Comparison of ENCODE assay signal across 8 cellular contexts in the genomic region with DNA sequence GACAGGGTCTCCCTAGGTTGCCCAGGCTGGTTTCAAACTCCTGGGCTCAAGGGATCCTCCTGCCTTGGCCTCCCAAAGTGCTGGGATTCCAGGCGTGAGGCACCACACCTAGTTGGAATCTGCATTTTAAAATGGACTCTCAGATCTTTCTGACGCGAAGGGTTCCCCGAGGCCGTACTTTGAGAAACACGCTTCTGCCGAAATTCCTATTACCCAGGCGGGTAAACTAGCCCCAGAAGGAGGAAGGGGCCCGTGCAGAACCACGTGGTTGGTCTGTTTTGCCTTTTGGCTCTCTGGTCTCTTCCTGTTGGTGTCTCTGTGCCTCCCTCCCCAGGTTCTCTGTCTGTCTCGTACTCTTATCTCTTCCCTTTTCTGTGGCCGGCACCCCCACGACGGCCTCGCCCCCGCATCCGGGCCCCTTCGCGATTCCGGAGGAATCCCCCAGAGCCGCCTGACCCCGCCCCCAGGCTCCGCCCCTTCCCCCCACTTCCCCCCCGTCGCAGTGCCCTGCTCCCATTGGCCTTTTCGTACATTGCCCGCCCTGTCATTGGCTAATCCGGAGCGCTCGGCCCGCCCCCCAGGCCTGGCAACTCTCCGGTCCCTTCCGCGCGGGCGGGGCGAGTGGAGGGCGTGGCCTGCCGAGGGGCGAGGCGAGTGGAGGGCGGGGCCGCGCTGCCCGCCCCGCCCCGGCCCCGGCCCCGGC. TPM values are rescaled to one million over a fixed set of nuclear protein-coding genes. Genes with fewer than 3 reads are reported as not detected.
DNase-seq lines count a peak whose midpoint lies in the region; ATAC-seq and TF ChIP-seq lines count a peak whose summit lies in the region.

Gene TNFAIP8L1, plus strand, starts transcription at position 689 of the 703 bp plus-strand sequence. CDS start 12,354 bp downstream, outside the sequence.

- no peaks in the 10 kb centered on the region for H4K20me1 ChIP-seq in GM23338 (replicated peaks; ENCODE audit: insufficient read depth)
- no peaks in the 10 kb centered on the region for H4K20me1 ChIP-seq in fibroblast of lung (ENCODE audit: control insufficient read depth, extremely low read depth, insufficient read depth, low read length)

- no peaks in the 10 kb centered on the region for H3K9me3 ChIP-seq in fibroblast of lung (ENCODE audit: control insufficient read depth, insufficient read depth, low read depth, low read length)

- no peak for TF ChIP-seq CTCF in GM23338 (conservative IDR thresholded peaks at IDR 0.05; ENCODE audit: low read depth in 2 of 2)
- TF ChIP-seq CTCF in fibroblast of lung (conservative IDR thresholded peaks at IDR 0.05 in 1 of 2, IDR thresholded peaks at IDR 0.05 in 1 of 2; ENCODE audit: low read depth in 1 of 2, low read length in 2 of 2), result no peak

- H3K27me3 Mint-ChIP-seq in GM23338 (ENCODE audit: insufficient read depth, low read depth, poor library complexity), result peaks cover 21% of the 10 kb centered on the region
- H3K27me3 Mint-ChIP-seq in naive thymus-derived CD8-positive, alpha-beta T cell, result no peaks in the 10 kb centered on the region
- no peaks in the 10 kb centered on the region for H3K27me3 Mint-ChIP-seq in stimulated activated memory B cell treated with anti-CD40 and anti-IgM and Interleukin-4, amounts not matched to agents 10 μg/mL and 1 μg/mL and 100 μg/mL, for 72 hours

- H3K9me2 ChIP-seq in GM23338 (ENCODE audit: insufficient read depth), result no peaks in the 10 kb centered on the region

- H3K4me3 Mint-ChIP-seq in GM23338, result peak within 1 kb of the TSS; percentile 80
- peak within 1 kb of the TSS; percentile 95 to 99 (median 98) for H3K4me3 Mint-ChIP-seq in naive thymus-derived CD8-positive, alpha-beta T cell
- peak within 1 kb of the TSS; percentile 99 for H3K4me3 Mint-ChIP-seq in stimulated activated memory B cell treated with anti-CD40 and anti-IgM and Interleukin-4, amounts not matched to agents 10 μg/mL and 1 μg/mL and 100 μg/mL, for 72 hours

- H3K79me2 ChIP-seq in GM23338 (replicated peaks; ENCODE audit: insufficient read depth) (no peaks in the 10 kb centered on the region), fibroblast of lung (ENCODE audit: control insufficient read depth, insufficient read depth, low read length) (peaks cover 3% of the 10 kb centered on the region)

- H3K4me3 ChIP-seq in GM23338, result peak within 1 kb of the TSS; percentile 75
- peak within 1 kb of the TSS; percentile 80 to 90 (median 82) for H3K4me3 ChIP-seq in fibroblast of lung (replicated peaks in 1 of 4; ENCODE audit: control extremely low read depth in 1 of 4, insufficient read depth in 1 of 4, low read depth in 3 of 4, low read length in 4 of 4)

- H3K36me3 Mint-ChIP-seq in GM23338 (ENCODE audit: low read depth), result no peaks in the 10 kb centered on the region
- H3K36me3 Mint-ChIP-seq in naive thymus-derived CD8-positive, alpha-beta T cell, result peaks cover 0 to 2% (median 0%) of the 10 kb centered on the region in 3 donors
- H3K36me3 Mint-ChIP-seq in stimulated activated memory B cell treated with anti-CD40 and anti-IgM and Interleukin-4, amounts not matched to agents 10 μg/mL and 1 μg/mL and 100 μg/mL, for 72 hours, result peaks cover 6% of the 10 kb centered on the region

- POLR2A ChIA-PET in naive thymus-derived CD8-positive, alpha-beta T cell (lab: Charles Lee), result interaction anchor here (1.3 kb wide), 1 partner anchor 22 kb away, joined by 4 read pairs; no protein-coding TSS in a partner anchor

- DNase-seq in DMS79 treated with DMSO at 0.1 percent for 48 hours (lab: John Stamatoyannopoulos, UW) (peak; percentile 87), GM23338 (ENCODE audit: low spot score) (peak; percentile 98), LHCN-M2 (ENCODE audit: low read depth) (peak; percentile 94), RPMI8226 (peak; percentile 97), fibroblast of lung (ENCODE audit: low read depth in 2 of 2) (peak; percentile 88 to 94)
- peak; percentile 96 to 99 for DNase-seq in activated T-helper 1 cell treated with anti-CD3 and anti-CD28 coated beads, Interleukin-2, amount 50 U/mL, for 16 hours (ENCODE audit: low read depth in 1 of 2, low spot score in 1 of 2)
- DNase-seq in naive thymus-derived CD8-positive, alpha-beta T cell, result peak; percentile 98 to 100 (median 99)

- peaks cover 5% of the 10 kb centered on the region; the same call in 1 of the 2 replicates for H3K4me1 ChIP-seq in GM23338 (ENCODE audit: insufficient read depth)
- H3K4me1 ChIP-seq in fibroblast of lung (ENCODE audit: control insufficient read depth, extremely low read depth, insufficient read depth, low read length), result peaks cover 22% of the 10 kb centered on the region

- peaks cover 18% of the 10 kb centered on the region for H3K27me3 ChIP-seq in GM23338 (ENCODE audit: insufficient read depth)
- H3K27me3 ChIP-seq in fibroblast of lung (ENCODE audit: control insufficient read depth, insufficient read depth, low read length), result no peaks in the 10 kb centered on the region

- ATAC-seq in GM23338, result peak; percentile 63
- ATAC-seq in naive thymus-derived CD8-positive, alpha-beta T cell, result peak; percentile 86 to 94
- peak; percentile 96 for ATAC-seq in stimulated activated memory B cell treated with anti-CD40 and anti-IgM and Interleukin-4, amounts not matched to agents 10 μg/mL and 1 μg/mL and 100 μg/mL, for 72 hours

- no peaks in the 10 kb centered on the region for H3K9me3 Mint-ChIP-seq in GM23338
- no peaks in the 10 kb centered on the region for H3K9me3 Mint-ChIP-seq in naive thymus-derived CD8-positive, alpha-beta T cell
- no peaks in the 10 kb centered on the region for H3K9me3 Mint-ChIP-seq in stimulated activated memory B cell treated with anti-CD40 and anti-IgM and Interleukin-4, amounts not matched to agents 10 μg/mL and 1 μg/mL and 100 μg/mL, for 72 hours

- H3K4me2 ChIP-seq in GM23338, result peak within 1 kb of the TSS; percentile 91
- peak within 1 kb of the TSS; percentile 100 for H3K4me2 ChIP-seq in fibroblast of lung (ENCODE audit: extremely low read depth, insufficient read depth, low read length)

- peaks cover 6% of the 10 kb centered on the region for H3K4me1 Mint-ChIP-seq in GM23338
- peaks cover 19 to 49% (median 40%) of the 10 kb centered on the region in 4 donors for H3K4me1 Mint-ChIP-seq in naive thymus-derived CD8-positive, alpha-beta T cell
- H3K4me1 Mint-ChIP-seq in stimulated activated memory B cell treated with anti-CD40 and anti-IgM and Interleukin-4, amounts not matched to agents 10 μg/mL and 1 μg/mL and 100 μg/mL, for 72 hours, result peaks cover 53% of the 10 kb centered on the region

- H3K36me3 ChIP-seq in GM23338 (ENCODE audit: insufficient read depth), result no peaks in the 10 kb centered on the region
- no peaks in the 10 kb centered on the region for H3K36me3 ChIP-seq in fibroblast of lung (ENCODE audit: control insufficient read depth, insufficient read depth, low read length)

- H3K27ac ChIP-seq in GM23338 (ENCODE audit: low read depth) (no peak within 1 kb of the TSS), fibroblast of lung (ENCODE audit: insufficient read depth, low read length) (peak within 1 kb of the TSS; percentile 50)

- H3K9ac ChIP-seq in fibroblast of lung (ENCODE audit: insufficient read depth, low read length), result peak within 1 kb of the TSS; percentile 59

- H3K27ac Mint-ChIP-seq in GM23338, result peak within 1 kb of the TSS; percentile 80
- H3K27ac Mint-ChIP-seq in naive thymus-derived CD8-positive, alpha-beta T cell, result peak within 1 kb of the TSS; percentile 92 to 100 (median 98)
- peak within 1 kb of the TSS; percentile 100 for H3K27ac Mint-ChIP-seq in stimulated activated memory B cell treated with anti-CD40 and anti-IgM and Interleukin-4, amounts not matched to agents 10 μg/mL and 1 μg/mL and 100 μg/mL, for 72 hours

- H2AFZ ChIP-seq in GM23338 (peak within 1 kb of the TSS; percentile 93), fibroblast of lung (ENCODE audit: low read length) (peak within 1 kb of the TSS; percentile 82)

- H3F3A ChIP-seq in GM23338 (replicated peaks; ENCODE audit: low read depth), result peaks cover 11% of the 10 kb centered on the region

TF ChIP-seq in GM23338, 12 proteins besides CTCF, POLR2A, EP300 and RAD21 (continues in another document):
- no peak for TF ChIP-seq ETS1 (IDR thresholded peaks at IDR 0.05)

RNA-seq across cellular contexts. Expression of gene TNFAIP8L1, which starts in this region (rescaled TPM):
- total RNA-seq in GM23338 (2014; rRNA removed; shearing (Covaris generic)), result 3.3 and 4.1 TPM in 2 replicates
- polyA plus RNA-seq in GM23338 (2016; fragmentation: Nextera tagmentation; extraction: Ambion mirVana), result 2.7 and 3.2 TPM in 2 replicates
- 9.2 and 11.4 TPM in 2 replicates for total RNA-seq in LHCN-M2 (2014; rRNA removed)
- 7.7 TPM for polyA plus RNA-seq in LHCN-M2 (2012)
- 1.5 and 4.0 TPM in 2 replicates for total RNA-seq in fibroblast of lung
- polyA plus RNA-seq in fibroblast of lung, result 2.3 and 3.0 TPM in 2 replicates
- polyA plus RNA-seq in fibroblast of lung (2012), result 3.2 and 4.4 TPM in 2 replicates
- polyA minus RNA-seq in fibroblast of lung (ENCODE audit: low replicate concordance), result 3.5 and 4.9 TPM in 2 replicates
- 10 to 100 TPM; 19.1 to 20.7 TPM for total RNA-seq in naive thymus-derived CD8-positive, alpha-beta T cell
- polyA plus RNA-seq in naive thymus-derived CD8-positive, alpha-beta T cell, result 10 to 100 TPM in 2 of 3 donors, 1 to 10 TPM in 1; 5.6 to 16.5 (median 10.3) TPM
